26 cellular contexts compared by ENCODE assay signal in genomic region chr3:14331273-14331672, GRCh38.
DNase-seq lines count a peak whose midpoint lies in the region; ATAC-seq, FAIRE-seq and TF ChIP-seq lines count a peak whose summit lies in the region.
"Had no signal": no experiment of that assay in that cellular context is flagged by ENCODE, and none has a peak within 500 bp of the region (broad histone marks: within the 10 kb centered on the region; RNA-seq: fewer than 3 reads in every experiment).

No MANE protein-coding gene starts in this region.

- intact Hi-C loops in K562 (cut with micrococcal nuclease) = no loop called here
- intact Hi-C loops in lower lobe of right lung (cut with DNase I) = no loop called here
- intact Hi-C loops in spleen (cut with DNase I; ENCODE audit: low total_unique reads) = no loop called here
- intact Hi-C loops in body of pancreas (cut with DNase I) = no loop called here

- H3K36me3 ChIP-seq in HEK293 (ENCODE audit: control insufficient read depth in 2 of 2, insufficient read depth in 1 of 2, low read length in 2 of 2) = no peaks in the 10 kb centered on the region
- no peaks in the 10 kb centered on the region for H3K36me3 ChIP-seq in K562 (ENCODE audit: control insufficient read depth, insufficient read depth, low read length)
- H3K36me3 ChIP-seq in lower lobe of right lung = no peaks in the 10 kb centered on the region
- H3K36me3 ChIP-seq in spleen = no peaks in the 10 kb centered on the region
- no peaks in the 10 kb centered on the region for H3K36me3 ChIP-seq in body of pancreas (replicated peaks in 1 of 2; ENCODE audit: insufficient read depth in 1 of 2, low read depth in 2 of 2)
- H3K36me3 ChIP-seq: HAP-1, SJSA1 had no signal

- no peaks in the 10 kb centered on the region for H3K9me3 ChIP-seq in HEK293 (ENCODE audit: control insufficient read depth, insufficient read depth, low read depth, low read length)
- no peaks in the 10 kb centered on the region for H3K9me3 ChIP-seq in K562 (replicated peaks; ENCODE audit: control insufficient read depth, insufficient read depth, low read depth, low read length)
- no peaks in the 10 kb centered on the region for H3K9me3 ChIP-seq in lower lobe of right lung
- peaks cover 0 to 4% (median 0%) of the 10 kb centered on the region in 8 donors for H3K9me3 ChIP-seq in spleen
- H3K9me3 ChIP-seq in body of pancreas = no peaks in the 10 kb centered on the region
- H3K9me3 ChIP-seq: HAP-1, SJSA1 had no signal

- DNase-seq in K562 (ENCODE audit: extremely low read depth in 1 of 4, low spot score in 3 of 4) (no peak), lower lobe of right lung (peak; percentile 3), spleen (peak; percentile 43), erythroblast (lab: John Stamatoyannopoulos, UW) (no peak), NCI-H526 (lab: John Stamatoyannopoulos, UW) (no peak), body of pancreas (no peak)
- DNase-seq: Calu3, DMS153, DND-41, GM23248, Karpas-422, NCI-H1092 treated with DMSO at 0.1 percent for 48 hours, NCI-H1436, NCI-H187, NCI-H2081 treated with DMSO at 0.1 percent for 48 hours, NCI-H2171, NCI-H226, NCI-H510A treated with DMSO at 0.1 percent for 48 hours, NCI-H774, PC-3 had no signal

- TF ChIP-seq CTCF in HEK293 (tag by site-specific recombination; IDR thresholded peaks at IDR 0.05) = no peak
- no peak for TF ChIP-seq CTCF in K562 (IDR thresholded peaks at IDR 0.05 in 2 of 3, conservative IDR thresholded peaks at IDR 0.05 in 1 of 3; ENCODE audit: insufficient read depth in 2 of 3, low read depth in 1 of 3, low read length in 3 of 3)
- TF ChIP-seq CTCF in lower lobe of right lung (IDR thresholded peaks at IDR 0.05) = no peak
- TF ChIP-seq CTCF in spleen (IDR thresholded peaks at IDR 0.05 in 8 of 11, conservative IDR thresholded peaks at IDR 0.05 in 3 of 11) = no peak
- TF ChIP-seq CTCF in body of pancreas (IDR thresholded peaks at IDR 0.05) = no peak

- no peak overlapping the region for H3K27ac ChIP-seq in HEK293 (ENCODE audit: extremely low read depth, low read depth, low read length)
- no peak overlapping the region for H3K27ac ChIP-seq in K562 (ENCODE audit: extremely low read depth, low read depth, low read length)
- no peak overlapping the region for H3K27ac ChIP-seq in lower lobe of right lung
- H3K27ac ChIP-seq in spleen = no peak overlapping the region
- H3K27ac ChIP-seq in body of pancreas = no peak overlapping the region
- H3K27ac ChIP-seq: GM23248, SJSA1 had no signal

- FAIRE-seq in K562 (lab: Jason Lieb, UNC) = no peak
- FAIRE-seq: GM18507 had no signal

- no peaks in the 10 kb centered on the region for H4K20me1 ChIP-seq in K562 (replicated peaks; ENCODE audit: control insufficient read depth, insufficient read depth, low read length)

- peaks cover 6% of the 10 kb centered on the region; the same call in 1 of the 2 replicates for H3K4me1 ChIP-seq in HEK293 (ENCODE audit: control insufficient read depth, insufficient read depth, low read length)
- H3K4me1 ChIP-seq in K562 (replicated peaks in 1 of 2; ENCODE audit: control insufficient read depth in 2 of 2, insufficient read depth in 2 of 2, low read length in 2 of 2) = 0 out of 5 replicates have a peak, but pooled peaks cover 0 to 3% of the 10 kb centered on the region in 2 experiments
- peaks cover 3% of the 10 kb centered on the region for H3K4me1 ChIP-seq in lower lobe of right lung
- peaks cover 0 to 4% (median 0%) of the 10 kb centered on the region in 6 donors for H3K4me1 ChIP-seq in spleen
- peaks cover 15% of the 10 kb centered on the region for H3K4me1 ChIP-seq in body of pancreas
- H3K4me1 ChIP-seq: HAP-1, SJSA1 had no signal

- BruUV-seq in K562 (replicated peaks; lab: Mats Ljungman, UMichigan) = no TSS peak

- peak overlapping the region; percentile 41 for H2AFZ ChIP-seq in K562 (ENCODE audit: low read depth, low read length)
- H2AFZ ChIP-seq: GM23248 had no signal

- H3K9ac ChIP-seq in K562 (ENCODE audit: insufficient read depth in 1 of 2, low read depth in 2 of 2, low read length in 2 of 2) = no peak overlapping the region
- H3K9ac ChIP-seq: GM23248 had no signal

- H3K79me2 ChIP-seq in K562 (ENCODE audit: control insufficient read depth, insufficient read depth, low read length) = no peaks in the 10 kb centered on the region

- H3K4me3 ChIP-seq in HEK293 (ENCODE audit: low read depth, low read length) (no peak overlapping the region), K562 (no peak overlapping the region), lower lobe of right lung (no peak overlapping the region), spleen (no peak overlapping the region), body of pancreas (no peak overlapping the region)
- H3K4me3 ChIP-seq: GM23248, HAP-1, SJSA1 had no signal

- no peaks in the 10 kb centered on the region for H3K9me1 ChIP-seq in K562 (ENCODE audit: control insufficient read depth, insufficient read depth, low read length)

- TF ChIP-seq EP300 in K562 (IDR thresholded peaks at IDR 0.05; ENCODE audit: low read length) = no peak

- CTCF ChIA-PET in HEK293 (lab: Yijun Ruan, JAX) (interaction anchor here (0.7 to 1.2 kb wide), 3 partner anchors 11 to 177 kb away, joined by 3 read pairs; no protein-coding TSS in a partner anchor), K562 (lab: Yijun Ruan, JAX; ENCODE audit: low intra/inter-chr PET ratio) (no interaction called here)

- WGBS in K562 (ENCODE audit: insufficient coverage, low coverage, missing lambda C conversion rate) = 67% methylated on average over 7 of the region's 7 CpGs
- whole genome bisulfite sequencing in spleen, 5 donors = 92 to 100% (median 94%) methylated on average over 7 of the region's 7 CpGs
- 78 to 85% methylated on average over 7 of the region's 7 CpGs for WGBS in body of pancreas, 2 donors

- ATAC-seq in K562 (no peak; the same call in 2 of the 3 replicates), lower lobe of right lung (no peak), body of pancreas (no peak), HG03457 (IDR thresholded peaks at IDR 0.05; ENCODE audit: unreplicated experiment) (no peak)
- ATAC-seq: PC-3, Right ventricle myocardium inferior had no signal

- no peaks in the 10 kb centered on the region; a peak in 1 of 5 replicates for H3K27me3 ChIP-seq in K562 (ENCODE audit: control insufficient read depth in 2 of 2, insufficient read depth in 2 of 2, low read length in 2 of 2)
- no peaks in the 10 kb centered on the region for H3K27me3 ChIP-seq in lower lobe of right lung (ENCODE audit: low read depth)
- H3K27me3 ChIP-seq in spleen (replicated peaks in 1 of 7) = peaks cover 0 to 4% (median 0%) of the 10 kb centered on the region in 7 donors
- no peaks in the 10 kb centered on the region for H3K27me3 ChIP-seq in body of pancreas
- H3K27me3 ChIP-seq: SJSA1 had no signal

- TF ChIP-seq RAD21 in K562 (CRISPR knock-in tag; conservative IDR thresholded peaks at IDR 0.05 in 1 of 2, IDR thresholded peaks at IDR 0.05 in 1 of 2) = no peak

- in situ Hi-C loops in K562 (cut with MboI) = no loop called here

- no peak overlapping the region for H3K4me2 ChIP-seq in K562 (ENCODE audit: insufficient read depth, low read length)

- no peak for TF ChIP-seq POLR2A in K562 (conservative IDR thresholded peaks at IDR 0.05)
- TF ChIP-seq POLR2A in spleen (IDR thresholded peaks at IDR 0.05) = no peak
- TF ChIP-seq POLR2A in erythroblast (IDR thresholded peaks at IDR 0.05; ENCODE audit: low read length) = no peak
- no peak for TF ChIP-seq POLR2A in body of pancreas (IDR thresholded peaks at IDR 0.05)

- POLR2A ChIA-PET in HEK293 (lab: Yijun Ruan, JAX) (no interaction called here), K562 (lab: Yijun Ruan, JAX) (no interaction called here)

TF ChIP-seq in HEK293, 187 proteins besides CTCF, POLR2A, EP300 and RAD21:
- TF ChIP-seq ZNF169 (tag by site-specific recombination; IDR thresholded peaks at IDR 0.05) (no peak), PRDM1 (tag by site-specific recombination; IDR thresholded peaks at IDR 0.05) (peak; percentile 32; the same call in 1 of the 2 replicates)

TF ChIP-seq in K562, 482 proteins besides CTCF, POLR2A, EP300 and RAD21:
- TF ChIP-seq THRAP3 (IDR thresholded peaks at IDR 0.05; ENCODE audit: borderline replicate concordance) (no peak), FOS (IDR thresholded peaks at IDR 0.05; ENCODE audit: extremely low read depth, insufficient read length) (no peak)

Comparison
In these comparisons a context has a peak if more than half of its experiments do, and no peak if none do; other contexts are left out.
1. DNase-seq: peak in lower lobe of right lung (single experiment) and spleen (single experiment); none in K562 (0 of 4), erythroblast (0 of 2), NCI-H526 (0 of 2) and body of pancreas (0 of 4).